Comparison of ENCODE assay signal across 1 cellular context in genomic region chr5:143413964-143414669, GRCh38.
TF ChIP-seq lines count a peak whose summit lies in the region.

No MANE protein-coding gene starts in this region.

TF ChIP-seq in GM23338, 12 proteins besides CTCF, POLR2A, EP300 and RAD21 (continued from another document):
- TF ChIP-seq ZNF462 (CRISPR knock-in tag; IDR thresholded peaks at IDR 0.05) (no peak), STAT1 (IDR thresholded peaks at IDR 0.05; ENCODE audit: unreplicated experiment) (no peak), POLR2AphosphoS5 (IDR thresholded peaks at IDR 0.05; ENCODE audit: low read depth) (no peak), EZH2phosphoT487 (IDR thresholded peaks at IDR 0.05; ENCODE audit: unreplicated experiment) (no peak)
